Comparison of ENCODE assay signal across 10 cellular contexts in the genomic region with DNA sequence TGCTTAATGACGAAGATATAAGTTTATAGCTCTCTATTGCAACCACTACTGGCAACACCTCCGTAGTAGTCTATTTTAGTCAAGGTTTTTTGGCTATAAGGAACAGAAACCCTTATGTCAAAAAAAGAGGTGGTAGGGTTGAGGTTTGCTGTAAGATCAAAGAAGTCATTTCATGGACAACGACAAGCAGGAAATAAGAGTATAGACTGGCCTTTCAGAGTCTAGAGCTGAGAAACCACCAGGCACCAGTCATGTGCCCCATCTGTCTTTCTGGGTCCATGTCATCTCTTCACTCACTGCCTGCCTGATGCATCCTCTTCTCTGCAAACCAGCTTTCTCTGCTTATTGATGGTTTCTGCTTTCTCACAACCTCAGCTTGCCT. TPM values are rescaled to one million over a fixed set of nuclear protein-coding genes. Genes with fewer than 3 reads are reported as not detected.
DNase-seq lines count a peak whose midpoint lies in the region; ATAC-seq and TF ChIP-seq lines count a peak whose summit lies in the region.
"Had no signal": no experiment of that assay in that cellular context is flagged by ENCODE, and none has a peak within 500 bp of the region (broad histone marks: within the 10 kb centered on the region; RNA-seq: fewer than 3 reads in every experiment).

No MANE protein-coding gene starts in this region.

- no peaks in the 10 kb centered on the region for H3K36me3 ChIP-seq in transverse colon

- peak overlapping the region; percentile 81 to 86 (median 84) for H3K27ac ChIP-seq in transverse colon

- peaks cover 16% of the 10 kb centered on the region for H3K9me3 Mint-ChIP-seq in activated CD4-positive, alpha-beta memory T cell treated with anti-CD3 and anti-CD28 coated beads, Interleukin-2, amount 10 ng/mL, durations not matched to agents 7 days and 5 days
- H3K9me3 Mint-ChIP-seq in osteocyte (ENCODE audit: unreplicated experiment) = peaks cover 4% of the 10 kb centered on the region

- intact Hi-C loops in transverse colon (cut with DNase I; ENCODE audit: low total_unique reads) (no loop called here), head of caudate nucleus (cut with DNase I) (no loop called here)

- in situ Hi-C loops in transverse colon (cut with MboI; ENCODE audit: low pct_ligation_motif_present in 1 of 4, low pct_unique_long_range_greater_than_20kb in 1 of 4, low sequenced_read_pairs in 3 of 4) = no loop called here

- POLR2A ChIA-PET in activated CD4-positive, alpha-beta memory T cell treated with anti-CD3 and anti-CD28 coated beads, Interleukin-2, amount 10 ng/mL, durations not matched to agents 7 days and 5 days (lab: Charles Lee) = interaction anchor here (0.6 to 4.7 kb wide), 18 partner anchors 12 to 1060 kb away, joined by 3 to 25 read pairs (median 5); a partner anchor contains a TSS

- no peaks in the 10 kb centered on the region for H3K27me3 ChIP-seq in transverse colon

- ATAC-seq in HG03045 (IDR thresholded peaks at IDR 0.05; ENCODE audit: unreplicated experiment) = peak; percentile 59

- H3K27ac Mint-ChIP-seq in activated CD4-positive, alpha-beta memory T cell treated with anti-CD3 and anti-CD28 coated beads, Interleukin-2, amount 10 ng/mL, durations not matched to agents 7 days and 5 days = peak overlapping the region; percentile 99
- H3K27ac Mint-ChIP-seq in osteocyte (ENCODE audit: unreplicated experiment) = no peak overlapping the region

- H3K36me3 Mint-ChIP-seq in activated CD4-positive, alpha-beta memory T cell treated with anti-CD3 and anti-CD28 coated beads, Interleukin-2, amount 10 ng/mL, durations not matched to agents 7 days and 5 days (ENCODE audit: low read depth) = peaks cover 43% of the 10 kb centered on the region
- H3K36me3 Mint-ChIP-seq in osteocyte (ENCODE audit: unreplicated experiment) = no peaks in the 10 kb centered on the region

- CTCF ChIA-PET in activated CD4-positive, alpha-beta memory T cell treated with anti-CD3 and anti-CD28 coated beads, Interleukin-2, amount 10 ng/mL, durations not matched to agents 7 days and 5 days (lab: Charles Lee) = interaction anchor here (0.8 to 2.6 kb wide), 9 partner anchors 11 to 160 kb away, joined by 3 to 9 read pairs (median 3); a partner anchor contains a TSS

- H3K4me3 Mint-ChIP-seq in activated CD4-positive, alpha-beta memory T cell treated with anti-CD3 and anti-CD28 coated beads, Interleukin-2, amount 10 ng/mL, durations not matched to agents 7 days and 5 days = peak overlapping the region; percentile 71
- H3K4me3 Mint-ChIP-seq in osteocyte (ENCODE audit: unreplicated experiment) = no peak overlapping the region

- TF ChIP-seq POLR2A in transverse colon (IDR thresholded peaks at IDR 0.05) = peak; percentile 19

- no peak overlapping the region for H3K4me3 ChIP-seq in transverse colon

- TF ChIP-seq CTCF in transverse colon (IDR thresholded peaks at IDR 0.05) = no peak
- TF ChIP-seq CTCF in osteocyte (IDR thresholded peaks at IDR 0.05) = no peak

- H3K9me3 ChIP-seq in transverse colon = no peaks in the 10 kb centered on the region

- WGBS in transverse colon (ENCODE audit: low coverage in 1 of 2), 2 donors = 14 to 32% methylated on average over 3 of the region's 3 CpGs

- no peaks in the 10 kb centered on the region for H3K27me3 Mint-ChIP-seq in activated CD4-positive, alpha-beta memory T cell treated with anti-CD3 and anti-CD28 coated beads, Interleukin-2, amount 10 ng/mL, durations not matched to agents 7 days and 5 days
- H3K27me3 Mint-ChIP-seq in osteocyte (ENCODE audit: unreplicated experiment) = no peaks in the 10 kb centered on the region

- peak; percentile 56 for DNase-seq in stimulated activated CD4-positive, alpha-beta T cell treated with anti-CD3 and anti-CD28 coated beads, Interleukin-1b, Interleukin-23, amount 100 ng/mL, for 48 hours
- DNase-seq in stimulated activated CD4-positive, alpha-beta T cell treated with anti-CD3 and anti-CD28 coated beads, Interleukin-4, amount 100 ng/mL, for 4 hours = no peak
- DNase-seq in activated CD4-positive, alpha-beta memory T cell treated with anti-CD3 and anti-CD28 coated beads, Interleukin-2, amount 10 ng/mL, durations not matched to agents 7 days and 5 days = peak; percentile 69
- DNase-seq in transverse colon (no peak), EL (no peak), osteocyte (ENCODE audit: extremely low spot score, unreplicated experiment) (no peak), head of caudate nucleus (no peak)
- DNase-seq: cerebellar nuclear complex, NCI-H2227 treated with DMSO at 0.1 percent for 48 hours had no signal

- H3K4me1 ChIP-seq in transverse colon = peaks cover 23 to 65% (median 50%) of the 10 kb centered on the region in 4 donors

- TF ChIP-seq EP300 in transverse colon (IDR thresholded peaks at IDR 0.05; ENCODE audit: low read depth) = no peak

- H3K4me1 Mint-ChIP-seq in activated CD4-positive, alpha-beta memory T cell treated with anti-CD3 and anti-CD28 coated beads, Interleukin-2, amount 10 ng/mL, durations not matched to agents 7 days and 5 days = peaks cover 68% of the 10 kb centered on the region
- peaks cover 31% of the 10 kb centered on the region for H3K4me1 Mint-ChIP-seq in osteocyte (ENCODE audit: unreplicated experiment)

RNA-seq across cellular contexts. Expression of a gene that starts 42.7 kb away (rescaled TPM):
- total RNA-seq in activated CD4-positive, alpha-beta memory T cell treated with anti-CD3 and anti-CD28 coated beads, Interleukin-2, amount 10 ng/mL, durations not matched to agents 7 days and 5 days = 1 to 10 TPM; 1.2 to 1.5 TPM
- total RNA-seq in transverse colon (100 to 1,000 TPM; 197 to 753 (median 410) TPM), osteocyte (812 and 849 TPM in 2 replicates)

Comparison
In these comparisons a context has a peak if more than half of its experiments do, and no peak if none do; other contexts are left out.
1. DNase-seq: peak in stimulated activated CD4-positive, alpha-beta T cell treated with anti-CD3 and anti-CD28 coated beads, Interleukin-1b, Interleukin-23, amount 100 ng/mL, for 48 hours (single experiment) and activated CD4-positive, alpha-beta memory T cell treated with anti-CD3 and anti-CD28 coated beads, Interleukin-2, amount 10 ng/mL, durations not matched to agents 7 days and 5 days (single experiment); none in stimulated activated CD4-positive, alpha-beta T cell treated with anti-CD3 and anti-CD28 coated beads, Interleukin-4, amount 100 ng/mL, for 4 hours (0 of 2), transverse colon (single experiment), EL (single experiment), osteocyte (single experiment) and head of caudate nucleus (0 of 42).
2. RNA of a gene that starts 42.7 kb away (total RNA-seq): 812 to 849 TPM in osteocyte and 197 to 753 TPM in transverse colon; 1.2 to 1.5 TPM in activated CD4-positive, alpha-beta memory T cell treated with anti-CD3 and anti-CD28 coated beads, Interleukin-2, amount 10 ng/mL, durations not matched to agents 7 days and 5 days; every median in the first group is over 10 times any median in the second.